In the genomic region with DNA sequence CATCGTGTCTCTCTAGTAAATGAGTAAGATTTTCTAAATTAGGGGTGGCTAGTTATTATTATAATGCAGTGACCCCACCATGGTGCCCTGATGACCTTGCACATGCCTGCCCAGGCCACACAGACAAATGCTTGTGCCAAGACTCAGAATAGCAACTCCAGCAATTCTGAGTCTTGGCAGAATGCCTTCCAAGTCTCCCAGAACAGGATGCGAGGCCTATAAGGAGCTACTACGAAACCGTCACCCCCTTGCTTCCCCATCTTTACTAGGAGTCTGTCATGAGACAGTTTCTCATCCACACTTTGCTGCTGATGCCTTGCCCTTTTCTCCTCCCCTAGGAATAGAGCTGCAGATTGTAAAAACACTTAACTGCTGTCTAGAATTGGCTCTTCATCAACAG, we compare ENCODE assay signal across 1 cellular context.
TF ChIP-seq lines count a peak whose summit lies in the region.

No MANE protein-coding gene starts in this region.

TF ChIP-seq in SK-N-SH treated with all-trans-retinoic acid at 6 μM for 48 hours, 23 proteins besides CTCF, POLR2A, EP300 and RAD21 (continued from another document):
- no peak for TF ChIP-seq ESRRG (CRISPR knock-in tag; IDR thresholded peaks at IDR 0.05)
- no peak for TF ChIP-seq ARNTL (CRISPR knock-in tag; IDR thresholded peaks at IDR 0.05; ENCODE audit: borderline replicate concordance, low read depth)
- no peak for TF ChIP-seq CSDC2 (CRISPR knock-in tag; IDR thresholded peaks at IDR 0.05)
